In the genomic region with DNA sequence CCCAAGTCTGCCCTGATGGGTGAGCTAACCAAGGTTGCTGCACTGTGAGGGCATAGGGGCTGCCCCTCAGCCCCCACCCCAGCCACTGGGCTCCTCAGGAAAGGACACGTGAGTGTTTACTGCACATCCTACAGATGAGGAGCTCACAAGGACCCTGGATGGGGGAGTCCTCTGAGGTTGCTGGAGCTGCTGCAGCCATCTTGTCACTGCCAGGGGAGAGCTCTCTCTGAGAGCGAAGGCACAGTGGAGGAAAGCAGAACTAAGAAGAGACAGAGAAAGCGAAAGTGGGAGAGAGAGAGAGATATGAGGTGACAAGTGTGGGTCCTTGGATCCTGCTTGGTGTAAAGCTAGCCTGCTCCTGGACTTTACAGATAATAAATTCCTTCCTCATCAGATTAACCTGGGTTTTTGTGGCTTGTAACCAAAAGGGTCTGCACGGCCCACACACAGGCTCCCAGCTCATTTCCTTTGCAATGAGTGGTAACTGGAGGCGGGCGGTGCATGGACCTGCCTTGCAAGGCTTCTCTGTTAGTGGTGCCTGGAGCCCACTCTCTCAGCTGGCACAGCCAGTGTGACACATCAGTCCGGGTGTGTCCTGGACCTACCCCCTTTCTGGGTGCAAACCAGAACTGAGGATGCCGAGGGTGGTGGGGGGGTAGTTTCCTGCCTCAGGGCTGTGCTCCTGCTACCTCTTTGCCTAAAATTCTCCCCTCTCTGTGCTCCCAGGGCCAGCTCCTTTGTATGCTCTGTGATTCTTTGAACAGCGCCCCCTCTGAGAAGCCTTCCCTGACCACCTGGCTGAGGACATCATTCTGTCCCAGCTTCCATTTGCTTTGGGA, we compare ENCODE assay signal across 8 cellular contexts. TPM values are rescaled to one million over a fixed set of nuclear protein-coding genes. Genes with fewer than 3 reads are reported as not detected.
A peak's percentile ranks its signal among the peaks of the same experiment; 100 is the strongest.
DNase-seq lines count a peak whose midpoint lies in the region; ATAC-seq and TF ChIP-seq lines count a peak whose summit lies in the region.

No MANE protein-coding gene starts in this region.

- peaks cover 6% of the 10 kb centered on the region for H3K9me3 Mint-ChIP-seq in activated T-helper 1 cell treated with anti-CD3 and anti-CD28 coated beads, Interleukin-12 subunit alpha, Interleukin-12 subunit beta, Interleukin-2, Interleukin-4 antibody, amounts not matched to agents 30 ng/mL and 10 ng/mL and 1 ng/mL, durations not matched to agents 14 hours and 24 hours and 36 hours

- H3K27me3 Mint-ChIP-seq in activated T-helper 1 cell treated with anti-CD3 and anti-CD28 coated beads, Interleukin-12 subunit alpha, Interleukin-12 subunit beta, Interleukin-2, Interleukin-4 antibody, amounts not matched to agents 30 ng/mL and 10 ng/mL and 1 ng/mL, durations not matched to agents 14 hours and 24 hours and 36 hours (ENCODE audit: insufficient read depth), result no peaks in the 10 kb centered on the region

- no peak overlapping the region; the same call in 1 of the 2 replicates for H3K4me3 ChIP-seq in GM12864 (ENCODE audit: low read depth, low read length)

- H3K27ac Mint-ChIP-seq in activated T-helper 1 cell treated with anti-CD3 and anti-CD28 coated beads, Interleukin-12 subunit alpha, Interleukin-12 subunit beta, Interleukin-2, Interleukin-4 antibody, amounts not matched to agents 30 ng/mL and 10 ng/mL and 1 ng/mL, durations not matched to agents 14 hours and 24 hours and 36 hours, result peak overlapping the region; percentile 88

- intact Hi-C loops in activated T-helper 1 cell treated with anti-CD3 and anti-CD28 coated beads, Interleukin-12 subunit alpha, Interleukin-12 subunit beta, Interleukin-2, Interleukin-4 antibody, amounts not matched to agents 30 ng/mL and 10 ng/mL and 1 ng/mL, durations not matched to agents 14 hours and 24 hours and 36 hours (cut with micrococcal nuclease), result loop anchor here (1.0 to 5.0 kb wide), 9 partner anchors 14 to 642 kb away; a partner anchor contains a TSS

- DNase-seq in GM12864 (ENCODE audit: low read depth) (peak; percentile 57), KG1 (lab: John Stamatoyannopoulos, UW) (peak; percentile 51), DMS153 (lab: John Stamatoyannopoulos, UW) (no peak), medulla oblongata (ENCODE audit: extremely low spot score) (no peak), NCI-H2171 (lab: John Stamatoyannopoulos, UW) (no peak)
- no peak for DNase-seq in activated T-helper 1 cell treated with anti-CD3 and anti-CD28 coated beads, Interleukin-12 subunit alpha, Interleukin-12 subunit beta, Interleukin-2, Interleukin-4 antibody, amounts not matched to agents 30 ng/mL and 10 ng/mL and 1 ng/mL, durations not matched to agents 14 hours and 24 hours and 36 hours (ENCODE audit: low spot score)
- peak; percentile 76 for DNase-seq in stimulated activated CD8-positive, alpha-beta memory T cell treated with anti-CD3 and anti-CD28 coated beads, Interleukin-4, amount 100 ng/mL, for 48 hours

- peak; percentile 90 for ATAC-seq in GM21529 (IDR thresholded peaks at IDR 0.05; ENCODE audit: unreplicated experiment)

- H3K4me3 Mint-ChIP-seq in activated T-helper 1 cell treated with anti-CD3 and anti-CD28 coated beads, Interleukin-12 subunit alpha, Interleukin-12 subunit beta, Interleukin-2, Interleukin-4 antibody, amounts not matched to agents 30 ng/mL and 10 ng/mL and 1 ng/mL, durations not matched to agents 14 hours and 24 hours and 36 hours, result peak overlapping the region; percentile 59

- no peak for TF ChIP-seq CTCF in GM12864 (IDR thresholded peaks at IDR 0.05; ENCODE audit: low read depth, low read length, missing control alignments)

- H3K4me1 Mint-ChIP-seq in activated T-helper 1 cell treated with anti-CD3 and anti-CD28 coated beads, Interleukin-12 subunit alpha, Interleukin-12 subunit beta, Interleukin-2, Interleukin-4 antibody, amounts not matched to agents 30 ng/mL and 10 ng/mL and 1 ng/mL, durations not matched to agents 14 hours and 24 hours and 36 hours (ENCODE audit: low read depth), result peaks cover 51% of the 10 kb centered on the region

- peaks cover 21% of the 10 kb centered on the region for H3K36me3 Mint-ChIP-seq in activated T-helper 1 cell treated with anti-CD3 and anti-CD28 coated beads, Interleukin-12 subunit alpha, Interleukin-12 subunit beta, Interleukin-2, Interleukin-4 antibody, amounts not matched to agents 30 ng/mL and 10 ng/mL and 1 ng/mL, durations not matched to agents 14 hours and 24 hours and 36 hours (ENCODE audit: low read depth)

RNA-seq across cellular contexts. Expression of a gene that starts 14.2 kb away (rescaled TPM):
- total RNA-seq in activated T-helper 1 cell treated with anti-CD3 and anti-CD28 coated beads, Interleukin-12 subunit alpha, Interleukin-12 subunit beta, Interleukin-2, Interleukin-4 antibody, amounts not matched to agents 30 ng/mL and 10 ng/mL and 1 ng/mL, durations not matched to agents 14 hours and 24 hours and 36 hours, result 34.3 TPM in 2 replicates

RNA-seq across cellular contexts. Expression of a gene that starts 26.5 kb away (rescaled TPM):
- total RNA-seq in activated T-helper 1 cell treated with anti-CD3 and anti-CD28 coated beads, Interleukin-12 subunit alpha, Interleukin-12 subunit beta, Interleukin-2, Interleukin-4 antibody, amounts not matched to agents 30 ng/mL and 10 ng/mL and 1 ng/mL, durations not matched to agents 14 hours and 24 hours and 36 hours, result 6.7 and 7.3 TPM in 2 replicates

Comparison
In these comparisons a context has a peak if more than half of its experiments do, and no peak if none do; other contexts are left out.
1. DNase-seq: peak in GM12864 (single experiment), KG1 (single experiment) and stimulated activated CD8-positive, alpha-beta memory T cell treated with anti-CD3 and anti-CD28 coated beads, Interleukin-4, amount 100 ng/mL, for 48 hours (single experiment); none in activated T-helper 1 cell treated with anti-CD3 and anti-CD28 coated beads, Interleukin-12 subunit alpha, Interleukin-12 subunit beta, Interleukin-2, Interleukin-4 antibody, amounts not matched to agents 30 ng/mL and 10 ng/mL and 1 ng/mL, durations not matched to agents 14 hours and 24 hours and 36 hours (single experiment), DMS153 (single experiment), medulla oblongata (single experiment) and NCI-H2171 (single experiment).